ENCODE assay signal across 22 cellular contexts in the genomic region with DNA sequence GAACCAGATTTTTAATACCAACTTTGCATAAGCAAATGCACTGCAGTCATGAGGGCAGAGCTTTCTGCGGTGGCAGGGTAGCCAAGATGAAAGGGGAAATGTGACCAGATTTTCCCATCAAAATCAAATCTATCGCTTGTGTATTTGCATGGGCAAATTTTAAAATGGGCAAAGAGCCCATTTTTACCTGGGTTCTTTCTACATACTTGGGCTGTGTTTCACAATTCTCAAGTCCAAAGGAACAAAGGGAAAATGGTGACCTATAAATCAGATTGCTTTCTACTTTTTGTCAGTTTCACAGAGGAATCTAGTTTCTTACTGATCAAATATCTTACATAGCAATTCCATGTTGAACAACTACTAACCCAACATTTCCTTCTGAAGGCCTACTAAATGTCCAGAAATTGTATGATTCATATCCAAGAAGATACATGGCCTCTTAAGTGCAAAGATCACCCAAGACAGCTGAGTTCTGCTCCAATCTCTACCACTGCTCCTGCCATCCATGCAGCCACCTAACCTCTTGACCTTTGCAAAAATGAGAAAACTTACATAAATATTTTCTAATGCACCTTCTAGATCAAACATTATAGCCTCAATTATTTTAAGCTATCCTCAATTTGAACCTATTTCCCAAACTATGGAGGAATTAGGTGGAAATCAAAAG.
"Had no signal": no experiment of that assay in that cellular context is flagged by ENCODE, and none has a peak within 500 bp of the region (broad histone marks: within the 10 kb centered on the region; RNA-seq: fewer than 3 reads in every experiment).

No MANE protein-coding gene starts in this region.

- H3K9ac ChIP-seq: SK-N-SH had no signal

- ATAC-seq: Panc1, PC-3 had no signal

- H3K4me2 ChIP-seq: SK-N-SH had no signal

- H3K9me2 ChIP-seq: SK-N-SH had no signal

- H3K9me3 ChIP-seq: SK-N-SH had no signal

- DNase-seq: IMR-90, Kasumi-1, KG1, MV-4-11, NCI-H1048, NCI-H1105, NCI-H1417, NCI-H1436 treated with DMSO at 0.1 percent for 48 hours, NCI-H1694, NCI-H187 treated with DMSO at 0.1 percent for 48 hours, NCI-H2029 treated with DMSO at 0.1 percent for 48 hours, NCI-H345, NCI-H446 treated with DMSO at 0.1 percent for 48 hours, NCI-H510A treated with DMSO at 0.1 percent for 48 hours, NCI-H69, NCI-H774, PC-3, SHP77, SK-N-SH, SW 1271 had no signal

- H3K27ac ChIP-seq: RWPE1 had no signal
